ENCODE assay signal across 8 cellular contexts in the genomic region with DNA sequence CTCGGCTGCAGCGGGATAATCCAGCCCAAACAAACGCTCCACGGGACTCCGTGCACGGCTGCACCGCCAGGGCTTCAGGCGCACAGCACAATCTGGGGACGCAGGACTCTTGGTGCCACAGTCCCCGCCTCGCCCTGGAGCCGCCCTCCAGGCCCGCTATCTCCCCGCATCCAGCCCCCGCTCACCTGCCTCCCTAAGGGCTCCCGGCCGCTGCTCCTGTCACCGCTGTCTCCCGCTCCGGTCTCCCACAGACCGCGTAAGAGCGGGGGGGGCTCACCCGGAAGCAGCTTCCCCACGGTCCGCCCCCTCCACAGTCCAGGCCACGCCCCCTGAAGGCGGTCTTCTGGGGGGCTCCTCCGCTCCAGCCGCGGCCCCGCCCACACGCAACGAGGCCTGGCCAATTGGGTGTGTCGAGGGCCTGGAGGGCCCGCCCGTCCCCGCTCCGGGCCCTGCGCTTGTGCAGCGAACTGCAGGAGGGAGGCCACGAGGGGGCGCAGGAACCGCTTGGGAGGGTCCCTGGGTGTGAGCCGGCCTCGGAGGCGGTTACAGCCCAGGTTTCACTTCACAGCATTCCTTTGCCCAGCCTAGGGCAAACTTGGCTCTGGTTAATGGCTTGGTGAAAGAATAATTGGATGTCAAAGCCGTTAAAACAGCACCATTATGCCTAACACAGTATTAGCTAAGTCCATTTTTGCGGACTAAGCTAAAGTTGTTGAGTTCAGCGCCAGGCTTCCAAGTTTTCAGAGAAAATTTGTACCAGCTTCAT. TPM values are rescaled to one million over a fixed set of nuclear protein-coding genes. Genes with fewer than 3 reads are reported as not detected.
DNase-seq lines count a peak whose midpoint lies in the region; ATAC-seq, FAIRE-seq and TF ChIP-seq lines count a peak whose summit lies in the region.

ALAD (minus strand) TSS at position 258 of the 766 bp plus-strand sequence. CDS start 7,725 bp downstream, outside the sequence.

- no peaks in the 10 kb centered on the region for H3K79me2 ChIP-seq in keratinocyte (ENCODE audit: control insufficient read depth, insufficient read depth, low read length)

- peaks cover 11% of the 10 kb centered on the region for H3K36me3 Mint-ChIP-seq in central memory CD8-positive, alpha-beta T cell (ENCODE audit: insufficient read depth)

- H3K27me3 Mint-ChIP-seq in central memory CD8-positive, alpha-beta T cell: no peaks in the 10 kb centered on the region

- no peaks in the 10 kb centered on the region for H3K27me3 ChIP-seq in keratinocyte (ENCODE audit: control insufficient read depth, extremely low read depth, insufficient read depth, low read length)

- ATAC-seq in GM19035 (IDR thresholded peaks at IDR 0.05; ENCODE audit: unreplicated experiment) (peak; percentile 99), HG03354 (IDR thresholded peaks at IDR 0.05; ENCODE audit: poor library complexity, severe bottlenecking, unreplicated experiment) (peak; percentile 98)
- ATAC-seq in central memory CD8-positive, alpha-beta T cell (replicated peaks; ENCODE audit: extremely low read depth, poor library complexity, severe bottlenecking): peak; percentile 99

- H2AFZ ChIP-seq in keratinocyte (ENCODE audit: control insufficient read depth, low read length): peak within 1 kb of the TSS; percentile 95

- no peaks in the 10 kb centered on the region for H4K20me1 ChIP-seq in keratinocyte (ENCODE audit: control insufficient read depth, extremely low read depth, insufficient read depth, low read length)

- H3K4me3 Mint-ChIP-seq in central memory CD8-positive, alpha-beta T cell: peak within 1 kb of the TSS; percentile 88

- FAIRE-seq in keratinocyte (lab: Jason Lieb, UNC): peak; percentile 52

- H3K4me1 Mint-ChIP-seq in central memory CD8-positive, alpha-beta T cell: peaks cover 28% of the 10 kb centered on the region

- TF ChIP-seq CTCF in keratinocyte (optimal IDR thresholded peaks at IDR 0.05 in 1 of 3, IDR thresholded peaks at IDR 0.05 in 1 of 3, conservative IDR thresholded peaks at IDR 0.05 in 1 of 3; ENCODE audit: extremely low read depth in 1 of 3, insufficient read depth in 2 of 3, low read length in 3 of 3): peak; percentile 88 to 95 (median 88)

- H3K27ac ChIP-seq in keratinocyte (ENCODE audit: control insufficient read depth, insufficient read depth, low read length): peak within 1 kb of the TSS; percentile 61

- peak within 1 kb of the TSS; percentile 64 for H3K9ac ChIP-seq in keratinocyte (ENCODE audit: control insufficient read depth, extremely low read depth, insufficient read depth, low read length)

- no peaks in the 10 kb centered on the region for H3K9me1 ChIP-seq in keratinocyte (ENCODE audit: control insufficient read depth, extremely low read depth, insufficient read depth, low read length)

- no peaks in the 10 kb centered on the region for H3K9me3 Mint-ChIP-seq in central memory CD8-positive, alpha-beta T cell

- H3K36me3 ChIP-seq in keratinocyte (ENCODE audit: control insufficient read depth in 2 of 2, extremely low read depth in 1 of 2, insufficient read depth in 2 of 2, low read length in 2 of 2): no peaks in the 10 kb centered on the region

- peak within 1 kb of the TSS; percentile 78 to 85 (median 78) for H3K4me3 ChIP-seq in keratinocyte (ENCODE audit: control insufficient read depth in 2 of 3, extremely low read depth in 1 of 3, insufficient read depth in 2 of 3, low read depth in 1 of 3, low read length in 3 of 3)

- H3K9me3 ChIP-seq in keratinocyte (ENCODE audit: control insufficient read depth, low read depth, low read length): no peaks in the 10 kb centered on the region

- H3K27ac Mint-ChIP-seq in central memory CD8-positive, alpha-beta T cell (ENCODE audit: low read depth): peak within 1 kb of the TSS; percentile 89

- H3K4me1 ChIP-seq in keratinocyte (ENCODE audit: control insufficient read depth, extremely low read depth, insufficient read depth, low read length): peaks cover 25% of the 10 kb centered on the region

- H3K4me2 ChIP-seq in keratinocyte (ENCODE audit: control insufficient read depth, extremely low read depth, insufficient read depth, low read depth, low read length): peak within 1 kb of the TSS; percentile 97

- DNase-seq in AML-193 (lab: John Stamatoyannopoulos, UW): peak; percentile 93 to 94
- DNase-seq in NCI-H446 (lab: John Stamatoyannopoulos, UW): peak; percentile 89 to 95
- peak; percentile 99 for DNase-seq in activated CD4-positive, CD25-positive, alpha-beta regulatory T cell treated with anti-CD3 and anti-CD28 coated beads, Interleukin-2, amount 50 U/mL, for 16 hours (ENCODE audit: low read depth, low spot score)
- DNase-seq in central memory CD8-positive, alpha-beta T cell (ENCODE audit: low spot score in 2 of 2): peak; percentile 99
- DNase-seq in keratinocyte (ENCODE audit: low read depth, low spot score): peak; percentile 87
- peak; percentile 99 for DNase-seq in stimulated activated CD4-positive, alpha-beta T cell treated with anti-CD3 and anti-CD28 coated beads, Interleukin-15, amount 100 ng/mL, for 1 hour (ENCODE audit: low read depth in 1 of 2, low spot score in 1 of 2)

- dilution Hi-C loops in keratinocyte (cut with MboI; ENCODE audit: extremely low pct_ligation_motif_present, low sequenced_read_pairs): loop anchor here (10.0 kb wide), 1 partner anchor 56 kb away; the partner anchor contains the start of genes BSPRY and WDR31

RNA-seq across cellular contexts. Expression of gene ALAD, which starts in this region (rescaled TPM):
- 6.7 to 9.3 TPM (median 9.0 TPM) in 3 replicates for polyA plus RNA-seq in keratinocyte
- 1.9 TPM for polyA plus RNA-seq in keratinocyte (2011; ENCODE audit: low read depth)
- polyA plus RNA-seq in keratinocyte (2011; cell fraction: cytosol; rRNA removed): 4.6 and 6.5 TPM in 2 replicates
- 10.9 and 11.2 TPM in 2 replicates for polyA plus RNA-seq in keratinocyte (2011; cell fraction: nucleus; rRNA removed)
- 5.8 and 14.0 TPM in 2 replicates for polyA plus RNA-seq in keratinocyte (2012; ENCODE audit: low replicate concordance)
- polyA minus RNA-seq in keratinocyte: 5.0 to 17.5 TPM (median 7.0 TPM) in 3 replicates
- 6.7 TPM for polyA minus RNA-seq in keratinocyte (2011; cell fraction: cytosol; rRNA and poly(A)+ RNA removed)
- 3.8 and 6.4 TPM in 2 replicates for polyA minus RNA-seq in keratinocyte (2011; cell fraction: nucleus; rRNA and poly(A)+ RNA removed)

Comparison
In these comparisons a context has a peak if more than half of its experiments do, and no peak if none do; other contexts are left out.
1. Peak in every context shown above with its lines: DNase-seq, ATAC-seq, H3K4me3 ChIP-seq and H3K27ac ChIP-seq.